Comparison of ENCODE assay signal across 19 cellular contexts in the genomic region with DNA sequence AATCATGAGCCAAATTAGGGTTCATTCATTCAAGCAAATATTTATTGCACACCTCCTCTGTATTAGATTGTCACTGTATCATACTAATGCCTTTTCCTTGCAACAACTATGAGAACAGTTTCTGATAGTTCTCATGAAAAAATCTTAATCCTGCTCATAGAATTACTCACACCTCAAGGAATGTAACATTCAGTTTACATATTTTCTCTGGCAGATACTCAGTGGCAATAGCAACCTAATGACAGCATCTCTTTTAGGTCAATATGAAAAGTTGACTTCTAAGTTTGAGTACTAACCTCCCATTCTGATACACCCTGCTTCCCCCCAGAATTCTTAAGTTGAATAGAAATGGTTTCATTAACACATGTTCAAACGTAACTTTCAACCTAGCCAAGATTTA.
DNase-seq lines count a peak whose midpoint lies in the region; ATAC-seq and TF ChIP-seq lines count a peak whose summit lies in the region.
"Had no signal": no experiment of that assay in that cellular context is flagged by ENCODE, and none has a peak within 500 bp of the region (broad histone marks: within the 10 kb centered on the region; RNA-seq: fewer than 3 reads in every experiment).

No MANE protein-coding gene starts in this region.

- ATAC-seq in SK-N-SH treated with all-trans-retinoic acid at 6 μM for 48 hours, result peak; percentile 50; the same call in 2 of the 3 replicates
- ATAC-seq in foreskin keratinocyte, result peak; percentile 76
- ATAC-seq in Right ventricle myocardium superior (ENCODE audit: poor library complexity), result no peak
- no peak for ATAC-seq in mucosa of descending colon

- intact Hi-C loops in Right ventricle myocardium superior (cut with DNase I), result no loop called here
- intact Hi-C loops in mucosa of descending colon (cut with DNase I, micrococcal nuclease), result no loop called here

- H4K20me1 ChIP-seq in SK-N-SH (ENCODE audit: insufficient read depth), result no peaks in the 10 kb centered on the region

- CTCF ChIA-PET in SK-N-SH (lab: Yijun Ruan, JAX), result interaction anchor here (1.0 kb wide), 1 partner anchor 8 kb away, joined by 3 read pairs; no protein-coding TSS in a partner anchor

- 57% methylated on average over 1 of the region's 1 CpG for WGBS in SK-N-SH (ENCODE audit: low lambda C conversion rate)

- no peak overlapping the region for H2AFZ ChIP-seq in SK-N-SH (ENCODE audit: low read depth)

- H3K4me3 ChIP-seq in SK-N-SH (ENCODE audit: low read depth in 2 of 2, low read length in 1 of 2), result no peak overlapping the region
- no peak overlapping the region for H3K4me3 ChIP-seq in adipocyte (ENCODE audit: low read length)
- no peak overlapping the region for H3K4me3 ChIP-seq in mucosa of descending colon
- H3K4me3 ChIP-seq: esophagus muscularis mucosa, skin epidermis, thyroid gland had no signal

- H3K9ac ChIP-seq in SK-N-SH, result no peak overlapping the region
- H3K9ac ChIP-seq in adipocyte (ENCODE audit: low read length), result no peak overlapping the region

- H3K27ac Mint-ChIP-seq in immature natural killer cell, result no peak overlapping the region
- H3K27ac Mint-ChIP-seq: activated B cell treated with CpG ODN at 0.5 μM for 24 hours; CD8-positive, alpha-beta memory T cell had no signal

- H3K9me3 ChIP-seq in SK-N-SH (no peaks in the 10 kb centered on the region), adipocyte (ENCODE audit: control insufficient read depth, low read length) (no peaks in the 10 kb centered on the region), mucosa of descending colon (no peaks in the 10 kb centered on the region)
- H3K9me3 ChIP-seq: esophagus muscularis mucosa, thyroid gland had no signal

- no peaks in the 10 kb centered on the region for H3K79me2 ChIP-seq in SK-N-SH (ENCODE audit: insufficient read depth)

- no peaks in the 10 kb centered on the region for H3K36me3 ChIP-seq in SK-N-SH (replicated peaks in 1 of 2; ENCODE audit: control insufficient read depth in 1 of 2, insufficient read depth in 2 of 2, low read length in 1 of 2)
- no peaks in the 10 kb centered on the region for H3K36me3 ChIP-seq in adipocyte (ENCODE audit: control insufficient read depth, insufficient read depth, low read length, severe bottlenecking)
- no peaks in the 10 kb centered on the region for H3K36me3 ChIP-seq in mucosa of descending colon (ENCODE audit: low read depth)
- H3K36me3 ChIP-seq: esophagus muscularis mucosa, thyroid gland had no signal

- H3K4me3 Mint-ChIP-seq in immature natural killer cell, result no peak overlapping the region
- H3K4me3 Mint-ChIP-seq: activated B cell treated with CpG ODN at 0.5 μM for 24 hours; CD8-positive, alpha-beta memory T cell had no signal

- no peak for TF ChIP-seq EP300 in SK-N-SH (IDR thresholded peaks at IDR 0.05; ENCODE audit: borderline replicate concordance in 1 of 2, low read depth in 1 of 2, low read length in 1 of 2)

- H3K9me3 Mint-ChIP-seq in immature natural killer cell, result peaks cover 0 to 2% (median 0%) of the 10 kb centered on the region in 6 donors
- H3K9me3 Mint-ChIP-seq: activated B cell treated with CpG ODN at 0.5 μM for 24 hours had no signal

- H3K4me2 ChIP-seq in SK-N-SH, result no peak overlapping the region

- POLR2A ChIA-PET in SK-N-SH (lab: Yijun Ruan, JAX), result no interaction called here

- H3K36me3 Mint-ChIP-seq in immature natural killer cell, result no peaks in the 10 kb centered on the region
- H3K36me3 Mint-ChIP-seq: CD8-positive, alpha-beta memory T cell had no signal

- TF ChIP-seq CTCF in SK-N-SH (IDR thresholded peaks at IDR 0.05) (no peak), foreskin keratinocyte (conservative IDR thresholded peaks at IDR 0.05) (no peak), mucosa of descending colon (IDR thresholded peaks at IDR 0.05) (no peak)

- H3K9me2 ChIP-seq in SK-N-SH, result no peaks in the 10 kb centered on the region

- H3K4me1 ChIP-seq in SK-N-SH (ENCODE audit: control insufficient read depth in 1 of 2, insufficient read depth in 2 of 2, low read depth in 1 of 2, low read length in 1 of 2), result peaks cover 0 to 5% of the 10 kb centered on the region in 2 experiments; a peak in 1 of 4 replicates
- H3K4me1 ChIP-seq in adipocyte (ENCODE audit: control insufficient read depth, insufficient read depth, low read length), result peaks cover 3% of the 10 kb centered on the region
- peaks cover 27% of the 10 kb centered on the region for H3K4me1 ChIP-seq in foreskin keratinocyte
- no peaks in the 10 kb centered on the region for H3K4me1 ChIP-seq in mucosa of descending colon (ENCODE audit: low read depth)
- H3K4me1 ChIP-seq: thyroid gland had no signal

- DNase-seq in SK-N-SH (no peak), adipocyte (ENCODE audit: low read depth) (peak; percentile 48), foreskin keratinocyte (peak; percentile 50 to 73), cerebellum (ENCODE audit: low spot score) (no peak), immature natural killer cell (no peak), Right ventricle myocardium superior (no peak), mucosa of descending colon (no peak)
- DNase-seq: activated B cell treated with CpG ODN at 0.5 μM for 24 hours; activated effector memory CD4-positive, alpha-beta T cell treated with Interleukin-2 at 50 U/mL for 16 hours; CD8-positive, alpha-beta memory T cell; NCI-H1436 treated with DMSO at 0.1 percent for 48 hours; occipital lobe; SHP77 treated with DMSO at 0.1 percent for 48 hours; T-helper 2 cell; thyroid gland had no signal

- H3K27ac ChIP-seq in SK-N-SH (ENCODE audit: low read depth in 2 of 2, low read length in 1 of 2) (peak overlapping the region in 1 of 2 experiments; percentile 41; a peak in 2 of 4 replicates), foreskin keratinocyte (peak overlapping the region; percentile 21)
- H3K27ac ChIP-seq: 22Rv1, esophagus muscularis mucosa, skin epidermis, thyroid gland had no signal

- peaks cover 3% of the 10 kb centered on the region for H3F3A ChIP-seq in SK-N-SH (replicated peaks; ENCODE audit: insufficient read depth)

- no peaks in the 10 kb centered on the region for H3K4me1 Mint-ChIP-seq in immature natural killer cell
- H3K4me1 Mint-ChIP-seq: activated B cell treated with CpG ODN at 0.5 μM for 24 hours had no signal

- H3K27me3 ChIP-seq in SK-N-SH (ENCODE audit: insufficient read depth), result no peaks in the 10 kb centered on the region
- H3K27me3 ChIP-seq in adipocyte (replicated peaks; ENCODE audit: control insufficient read depth, insufficient read depth, low read length), result no peaks in the 10 kb centered on the region
- no peaks in the 10 kb centered on the region for H3K27me3 ChIP-seq in foreskin keratinocyte
- H3K27me3 ChIP-seq: esophagus muscularis mucosa, thyroid gland had no signal

- TF ChIP-seq RAD21 in SK-N-SH (IDR thresholded peaks at IDR 0.05; ENCODE audit: low read length), result no peak

- no peaks in the 10 kb centered on the region for H3K27me3 Mint-ChIP-seq in immature natural killer cell (ENCODE audit: low read depth in 3 of 3)
- H3K27me3 Mint-ChIP-seq: activated B cell treated with CpG ODN at 0.5 μM for 24 hours; CD8-positive, alpha-beta memory T cell had no signal

TF ChIP-seq in SK-N-SH treated with all-trans-retinoic acid at 6 μM for 48 hours, 23 proteins besides CTCF, POLR2A, EP300 and RAD21:
- no peak for TF ChIP-seq ZC3H10 (CRISPR knock-in tag; IDR thresholded peaks at IDR 0.05)

TF ChIP-seq in SK-N-SH, 30 proteins besides CTCF, POLR2A, EP300 and RAD21:
- TF ChIP-seq, protein P1, sequence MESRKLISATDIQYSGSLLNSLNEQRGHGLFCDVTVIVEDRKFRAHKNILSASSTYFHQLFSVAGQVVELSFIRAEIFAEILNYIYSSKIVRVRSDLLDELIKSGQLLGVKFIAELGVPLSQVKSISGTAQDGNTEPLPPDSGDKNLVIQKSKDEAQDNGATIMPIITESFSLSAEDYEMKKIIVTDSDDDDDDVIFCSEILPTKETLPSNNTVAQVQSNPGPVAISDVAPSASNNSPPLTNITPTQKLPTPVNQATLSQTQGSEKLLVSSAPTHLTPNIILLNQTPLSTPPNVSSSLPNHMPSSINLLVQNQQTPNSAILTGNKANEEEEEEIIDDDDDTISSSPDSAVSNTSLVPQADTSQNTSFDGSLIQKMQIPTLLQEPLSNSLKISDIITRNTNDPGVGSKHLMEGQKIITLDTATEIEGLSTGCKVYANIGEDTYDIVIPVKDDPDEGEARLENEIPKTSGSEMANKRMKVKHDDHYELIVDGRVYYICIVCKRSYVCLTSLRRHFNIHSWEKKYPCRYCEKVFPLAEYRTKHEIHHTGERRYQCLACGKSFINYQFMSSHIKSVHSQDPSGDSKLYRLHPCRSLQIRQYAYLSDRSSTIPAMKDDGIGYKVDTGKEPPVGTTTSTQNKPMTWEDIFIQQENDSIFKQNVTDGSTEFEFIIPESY (IDR thresholded peaks at IDR 0.05; ENCODE audit: borderline replicate concordance, low read depth), result no peak
- TF ChIP-seq TAF1 (IDR thresholded peaks at IDR 0.05; ENCODE audit: borderline replicate concordance, low read depth, low read length) (no peak), POLR2AphosphoS5 (IDR thresholded peaks at IDR 0.05; ENCODE audit: low read depth, low read length) (no peak), SIN3A (IDR thresholded peaks at IDR 0.05; ENCODE audit: borderline replicate concordance, low read depth, low read length) (no peak)
TF ChIP-seq in SK-N-SH: peak in this region for 0.

Comparison
In these comparisons a context has a peak if more than half of its experiments do, and no peak if none do; other contexts are left out.
1. ATAC-seq: peak in SK-N-SH treated with all-trans-retinoic acid at 6 μM for 48 hours (single experiment) and foreskin keratinocyte (single experiment); none in Right ventricle myocardium superior (single experiment) and mucosa of descending colon (single experiment).
2. DNase-seq: peak in adipocyte (single experiment) and foreskin keratinocyte (2 of 2); none in SK-N-SH (single experiment), cerebellum (single experiment), immature natural killer cell (0 of 3), Right ventricle myocardium superior (single experiment) and mucosa of descending colon (0 of 3).